Comparison of ENCODE assay signal across 18 cellular contexts in the genomic region with DNA sequence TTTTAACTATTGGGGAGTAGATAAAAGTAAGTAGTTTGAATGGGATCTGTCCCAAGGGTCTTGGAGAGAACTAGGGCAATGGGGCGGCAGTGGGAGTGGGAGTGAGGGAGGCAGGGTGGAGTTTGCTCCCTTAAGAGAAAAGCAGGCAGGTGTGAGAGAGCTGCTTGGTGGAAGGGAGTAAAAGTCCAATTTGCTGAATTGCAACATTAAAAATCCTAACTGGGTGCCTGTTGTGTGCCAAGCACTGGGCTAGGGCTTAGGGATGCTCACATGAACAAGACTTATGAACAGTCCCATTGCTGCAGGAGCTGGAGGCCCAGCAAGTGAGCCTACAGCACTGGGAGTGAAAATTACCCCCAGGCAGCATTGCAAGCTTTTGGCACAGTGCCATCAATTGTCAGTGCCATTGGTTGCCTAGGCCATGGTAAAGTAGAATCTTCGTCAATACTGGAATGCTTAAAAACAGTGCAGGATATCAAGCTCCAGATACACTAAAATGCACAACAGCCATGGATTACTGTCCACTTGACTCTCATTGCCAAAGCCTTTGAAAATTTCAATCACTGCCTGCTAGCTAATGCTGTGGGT.
"Had no signal": no experiment of that assay in that cellular context is flagged by ENCODE, and none has a peak within 500 bp of the region (broad histone marks: within the 10 kb centered on the region; RNA-seq: fewer than 3 reads in every experiment).

No MANE protein-coding gene starts in this region.

- H3K27ac ChIP-seq: ascending aorta, foreskin keratinocyte, right atrium auricular region, tibial nerve had no signal

- H3K27me3 ChIP-seq: ascending aorta, foreskin keratinocyte, right atrium auricular region, tibial nerve had no signal

- H3K9me3 ChIP-seq: ascending aorta, mucosa of descending colon had no signal

- ATAC-seq: activated CD8-positive, alpha-beta T cell treated with anti-CD3 and anti-CD28 coated beads, Interleukin-2, amount 10 ng/mL, durations not matched to agents 7 days and 5 days; activated naive CD8-positive, alpha-beta T cell treated with anti-CD3 and anti-CD28 coated beads, Interleukin-2, amount 50 U/mL, for 24 hours; foreskin keratinocyte; naive thymus-derived CD8-positive, alpha-beta T cell; stimulated activated memory B cell treated with anti-CD40 and anti-IgM and Interleukin-4, amounts not matched to agents 10 μg/mL and 1 μg/mL and 100 μg/mL, for 72 hours; WTC11 had no signal

- H3K4me3 Mint-ChIP-seq: activated CD8-positive, alpha-beta T cell treated with anti-CD3 and anti-CD28 coated beads, Interleukin-2, amount 10 ng/mL, durations not matched to agents 7 days and 5 days; activated naive CD8-positive, alpha-beta T cell treated with anti-CD3 and anti-CD28 coated beads, Interleukin-2, amount 50 U/mL, for 24 hours; activated T-helper 1 cell treated with anti-CD3 and anti-CD28 coated beads, Interleukin-12 subunit alpha, Interleukin-12 subunit beta, Interleukin-2, Interleukin-4 antibody, amounts not matched to agents 30 ng/mL and 10 ng/mL and 1 ng/mL, durations not matched to agents 14 hours and 24 hours and 36 hours; naive thymus-derived CD8-positive, alpha-beta T cell; stimulated activated memory B cell treated with anti-CD40 and anti-IgM and Interleukin-4, amounts not matched to agents 10 μg/mL and 1 μg/mL and 100 μg/mL, for 72 hours; WTC11 had no signal

- DNase-seq: activated CD4-positive, alpha-beta T cell treated with anti-CD3 and anti-CD28 coated beads for 48 hours; activated CD8-positive, alpha-beta memory T cell treated with anti-CD3 and anti-CD28 coated beads, Interleukin-2, amount 50 U/mL, for 48 hours; activated CD8-positive, alpha-beta T cell treated with anti-CD3 and anti-CD28 coated beads, Interleukin-2, amount 10 ng/mL, durations not matched to agents 7 days and 5 days; activated naive CD4-positive, alpha-beta T cell; activated naive CD8-positive, alpha-beta T cell treated with anti-CD3 and anti-CD28 coated beads, Interleukin-2, amount 50 U/mL, for 24 hours; foreskin keratinocyte; head of caudate nucleus; left colon; mammary epithelial cell; mucosa of descending colon; naive thymus-derived CD8-positive, alpha-beta T cell had no signal

- H3K36me3 Mint-ChIP-seq: stimulated activated memory B cell treated with anti-CD40 and anti-IgM and Interleukin-4, amounts not matched to agents 10 μg/mL and 1 μg/mL and 100 μg/mL, for 72 hours had no signal

- H3K4me1 Mint-ChIP-seq: activated naive CD8-positive, alpha-beta T cell treated with anti-CD3 and anti-CD28 coated beads, Interleukin-2, amount 50 U/mL, for 24 hours; naive thymus-derived CD8-positive, alpha-beta T cell; stimulated activated memory B cell treated with anti-CD40 and anti-IgM and Interleukin-4, amounts not matched to agents 10 μg/mL and 1 μg/mL and 100 μg/mL, for 72 hours had no signal

- H3K27me3 Mint-ChIP-seq: activated naive CD8-positive, alpha-beta T cell treated with anti-CD3 and anti-CD28 coated beads, Interleukin-2, amount 50 U/mL, for 24 hours; stimulated activated memory B cell treated with anti-CD40 and anti-IgM and Interleukin-4, amounts not matched to agents 10 μg/mL and 1 μg/mL and 100 μg/mL, for 72 hours had no signal

- H3K4me1 ChIP-seq: ascending aorta, foreskin keratinocyte, right atrium auricular region, tibial nerve had no signal

- H3K27ac Mint-ChIP-seq: activated CD8-positive, alpha-beta T cell treated with anti-CD3 and anti-CD28 coated beads, Interleukin-2, amount 10 ng/mL, durations not matched to agents 7 days and 5 days; activated naive CD8-positive, alpha-beta T cell treated with anti-CD3 and anti-CD28 coated beads, Interleukin-2, amount 50 U/mL, for 24 hours; activated T-helper 1 cell treated with anti-CD3 and anti-CD28 coated beads, Interleukin-12 subunit alpha, Interleukin-12 subunit beta, Interleukin-2, Interleukin-4 antibody, amounts not matched to agents 30 ng/mL and 10 ng/mL and 1 ng/mL, durations not matched to agents 14 hours and 24 hours and 36 hours; naive thymus-derived CD8-positive, alpha-beta T cell; stimulated activated memory B cell treated with anti-CD40 and anti-IgM and Interleukin-4, amounts not matched to agents 10 μg/mL and 1 μg/mL and 100 μg/mL, for 72 hours; WTC11 had no signal

- H3K4me2 ChIP-seq: smooth muscle cell had no signal

- H3K4me3 ChIP-seq: ascending aorta, mucosa of descending colon, right atrium auricular region, smooth muscle cell, tibial nerve had no signal

- H3K36me3 ChIP-seq: ascending aorta, right atrium auricular region, tibial nerve had no signal
